In the genomic region with DNA sequence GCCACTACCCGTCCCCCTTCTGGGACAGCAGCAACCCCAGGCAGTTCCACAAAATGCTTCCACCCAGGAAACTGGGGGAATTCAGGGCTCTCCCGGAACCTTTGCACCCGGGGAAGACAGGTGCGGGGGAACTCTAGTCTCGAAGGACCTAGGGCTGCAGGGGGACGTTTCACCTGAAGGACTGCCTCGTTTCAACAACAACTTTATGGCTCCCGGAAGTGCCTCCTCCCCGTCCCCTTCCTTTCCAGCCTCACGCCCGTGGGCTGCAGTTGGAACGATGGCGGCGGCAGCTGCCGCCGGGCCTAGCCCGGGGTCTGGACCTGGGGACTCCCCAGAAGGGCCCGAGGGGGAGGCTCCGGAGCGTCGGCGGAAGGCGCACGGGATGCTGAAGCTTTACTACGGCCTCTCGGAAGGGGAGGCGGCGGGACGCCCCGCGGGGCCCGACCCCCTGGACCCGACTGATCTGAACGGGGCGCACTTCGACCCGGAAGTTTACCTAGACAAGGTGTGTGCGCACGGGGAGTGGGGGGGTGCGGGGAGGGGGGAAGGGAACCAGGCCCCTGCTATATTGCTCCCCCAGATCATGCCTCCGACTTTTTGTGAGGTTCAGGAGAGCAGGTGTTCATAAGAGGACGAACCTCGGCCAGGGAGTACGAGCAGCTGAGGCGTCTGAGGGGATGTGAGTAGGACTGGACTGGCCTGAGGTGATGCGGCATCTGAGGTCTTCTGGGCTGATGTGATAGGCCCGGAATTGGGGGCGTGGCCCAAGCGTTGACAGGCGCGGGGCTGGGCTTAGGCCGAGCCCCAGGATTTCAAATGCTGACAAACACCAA, we compare ENCODE assay signal across 8 cellular contexts. TPM values are rescaled to one million over a fixed set of nuclear protein-coding genes. Genes with fewer than 3 reads are reported as not detected.
DNase-seq lines count a peak whose midpoint lies in the region; ATAC-seq, FAIRE-seq and TF ChIP-seq lines count a peak whose summit lies in the region.

A gene (plus strand): TSS at position 241 of the 833 bp plus-strand sequence. CDS start 37 bp downstream, at position 278.

- H3K4me3 ChIP-seq in BJ (ENCODE audit: low read depth, low read length) = peak within 1 kb of the TSS; percentile 63
- H3K4me3 ChIP-seq in HepG2 (replicated peaks in 1 of 3; ENCODE audit: insufficient read depth in 1 of 3, low read depth in 2 of 3, low read length in 3 of 3) = peak within 1 kb of the TSS; percentile 78 to 85 (median 83)

- peaks cover 5% of the 10 kb centered on the region for H3K79me2 ChIP-seq in HepG2 (ENCODE audit: insufficient read depth, low read length)

- in situ Hi-C loops in HepG2 (cut with HindIII; ENCODE audit: extremely low pct_ligation_motif_present, low pct_unique_long_range_greater_than_20kb) = no loop called here

- peaks cover 50% of the 10 kb centered on the region for H3K4me1 ChIP-seq in HepG2 (ENCODE audit: insufficient read depth, low read length)

- peak; percentile 71 for ATAC-seq in GM19328 (IDR thresholded peaks at IDR 0.05; ENCODE audit: unreplicated experiment)
- peak; percentile 50 for ATAC-seq in HG03469 (IDR thresholded peaks at IDR 0.05; ENCODE audit: unreplicated experiment)
- ATAC-seq in HepG2 = peak; percentile 98

- H3K9ac ChIP-seq in HepG2 (ENCODE audit: insufficient read depth, low read depth, low read length) = peak within 1 kb of the TSS; percentile 83

- FAIRE-seq in HepG2 (lab: Jason Lieb, UNC) = peak; percentile 55

- no peaks in the 10 kb centered on the region; the same call in none of the 2 replicates for H3K36me3 ChIP-seq in BJ (ENCODE audit: control insufficient read depth, insufficient read depth, low read length)
- peaks cover 0 to 4% of the 10 kb centered on the region in 2 experiments; a peak in 1 of 5 replicates for H3K36me3 ChIP-seq in HepG2 (replicated peaks in 1 of 2; ENCODE audit: control insufficient read depth in 1 of 2, insufficient read depth in 2 of 2, low read length in 2 of 2)

- no peaks in the 10 kb centered on the region for H4K20me1 ChIP-seq in HepG2 (ENCODE audit: insufficient read depth, low read length)

- TF ChIP-seq EP300 in HepG2 (IDR thresholded peaks at IDR 0.05; ENCODE audit: low read depth in 2 of 2, low read length in 2 of 2) (peak; percentile 61 to 68; a peak in 2 of 4 replicates), HepG2 (CRISPR knock-in tag; IDR thresholded peaks at IDR 0.05; ENCODE audit: borderline replicate concordance) (no peak)

- peak; percentile 48; the same call in 1 of the 2 replicates for TF ChIP-seq RAD21 in HepG2 (CRISPR knock-in tag; IDR thresholded peaks at IDR 0.05)

- intact Hi-C loops in HepG2 (cut with micrococcal nuclease; ENCODE audit: unreplicated experiment) = loop anchor here (2.0 kb wide), 1 partner anchor 15 kb away; a partner anchor contains a TSS

- TF ChIP-seq CTCF in BJ (IDR thresholded peaks at IDR 0.05; ENCODE audit: insufficient read depth, low read depth, low read length) = no peak
- TF ChIP-seq CTCF in HepG2 (CRISPR knock-in tag; IDR thresholded peaks at IDR 0.05) = peak; percentile 28; the same call in 1 of the 2 replicates

- POLR2A ChIA-PET in BJ (lab: Charles Lee) = no interaction called here
- POLR2A ChIA-PET in HepG2 (lab: Yijun Ruan, JAX) = interaction anchor here (0.6 to 8.1 kb wide), 25 partner anchors 16 to 380 kb away, joined by 3 to 86 read pairs (median 4); a partner anchor contains a TSS

- DNase-seq in BJ (ENCODE audit: low read depth) = no peak
- peak; percentile 93 for DNase-seq in NCI-H748 (lab: John Stamatoyannopoulos, UW; ENCODE audit: unreplicated experiment)
- DNase-seq in activated CD4-positive, alpha-beta T cell treated with anti-CD3 and anti-CD28 coated beads, Interleukin-2, amount 50 U/mL, for 4 hours = peak; percentile 79 to 82
- DNase-seq in dermis microvascular lymphatic vessel endothelial cell (ENCODE audit: low read depth in 2 of 2) = peak; percentile 91
- peak; percentile 87 for DNase-seq in HepG2 (ENCODE audit: low spot score)
- peak; percentile 77 to 78 for DNase-seq in stimulated activated CD4-positive, alpha-beta T cell treated with anti-CD3 and anti-CD28 coated beads, Interleukin-2, amount 100 ng/mL, for 48 hours

- no peak within 1 kb of the TSS for H2AFZ ChIP-seq in HepG2 (ENCODE audit: low read length)

- WGBS in HepG2 (ENCODE audit: low lambda C conversion rate) = 3% methylated on average over 7 of the region's 52 CpGs

- peak; percentile 83 to 88 for TF ChIP-seq POLR2A in HepG2 (IDR thresholded peaks at IDR 0.05; ENCODE audit: insufficient read depth in 1 of 2, low read depth in 2 of 2, low read length in 2 of 2)

- H3K27ac ChIP-seq in HepG2 (ENCODE audit: extremely low read length, insufficient read depth, low read length) = peak within 1 kb of the TSS; percentile 93

- no peaks in the 10 kb centered on the region for H3K27me3 ChIP-seq in BJ (ENCODE audit: control insufficient read depth, insufficient read depth, low read length)
- no peaks in the 10 kb centered on the region; a peak in 1 of 5 replicates for H3K27me3 ChIP-seq in HepG2 (ENCODE audit: control insufficient read depth in 1 of 2, insufficient read depth in 2 of 2, low read length in 2 of 2)

- BruUV-seq in HepG2 (replicated peaks; lab: Mats Ljungman, UMichigan) = TSS peak; percentile 92

- no peaks in the 10 kb centered on the region for H3K9me3 ChIP-seq in HepG2 (ENCODE audit: low read length)

- CTCF ChIA-PET in BJ (lab: Yijun Ruan, JAX) (interaction anchor here (11.9 kb wide), 1 partner anchor 14 kb away, joined by 152 read pairs; a partner anchor contains a TSS), HepG2 (lab: Yijun Ruan, JAX; ENCODE audit: low intra/inter-chr PET ratio, low total read pairs) (no interaction called here)

- H3K4me2 ChIP-seq in HepG2 (ENCODE audit: low read depth, low read length) = peak within 1 kb of the TSS; percentile 98

TF ChIP-seq in HepG2, 621 proteins besides CTCF, POLR2A, EP300 and RAD21 (continues in another document):
- TF ChIP-seq, protein P1, sequence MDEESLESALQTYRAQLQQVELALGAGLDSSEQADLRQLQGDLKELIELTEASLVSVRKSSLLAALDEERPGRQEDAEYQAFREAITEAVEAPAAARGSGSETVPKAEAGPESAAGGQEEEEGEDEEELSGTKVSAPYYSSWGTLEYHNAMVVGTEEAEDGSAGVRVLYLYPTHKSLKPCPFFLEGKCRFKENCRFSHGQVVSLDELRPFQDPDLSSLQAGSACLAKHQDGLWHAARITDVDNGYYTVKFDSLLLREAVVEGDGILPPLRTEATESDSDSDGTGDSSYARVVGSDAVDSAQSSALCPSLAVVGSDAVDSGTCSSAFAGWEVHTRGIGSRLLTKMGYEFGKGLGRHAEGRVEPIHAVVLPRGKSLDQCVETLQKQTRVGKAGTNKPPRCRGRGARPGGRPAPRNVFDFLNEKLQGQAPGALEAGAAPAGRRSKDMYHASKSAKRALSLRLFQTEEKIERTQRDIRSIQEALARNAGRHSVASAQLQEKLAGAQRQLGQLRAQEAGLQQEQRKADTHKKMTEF (CRISPR knock-in tag; IDR thresholded peaks at IDR 0.05) = peak; percentile 92
- TF ChIP-seq ZNF224 (CRISPR knock-in tag; IDR thresholded peaks at IDR 0.05) (peak; percentile 67; the same call in 1 of the 2 replicates), SOX5 (CRISPR knock-in tag; IDR thresholded peaks at IDR 0.05; ENCODE audit: borderline replicate concordance) (peak; percentile 64)
- TF ChIP-seq, protein P2, sequence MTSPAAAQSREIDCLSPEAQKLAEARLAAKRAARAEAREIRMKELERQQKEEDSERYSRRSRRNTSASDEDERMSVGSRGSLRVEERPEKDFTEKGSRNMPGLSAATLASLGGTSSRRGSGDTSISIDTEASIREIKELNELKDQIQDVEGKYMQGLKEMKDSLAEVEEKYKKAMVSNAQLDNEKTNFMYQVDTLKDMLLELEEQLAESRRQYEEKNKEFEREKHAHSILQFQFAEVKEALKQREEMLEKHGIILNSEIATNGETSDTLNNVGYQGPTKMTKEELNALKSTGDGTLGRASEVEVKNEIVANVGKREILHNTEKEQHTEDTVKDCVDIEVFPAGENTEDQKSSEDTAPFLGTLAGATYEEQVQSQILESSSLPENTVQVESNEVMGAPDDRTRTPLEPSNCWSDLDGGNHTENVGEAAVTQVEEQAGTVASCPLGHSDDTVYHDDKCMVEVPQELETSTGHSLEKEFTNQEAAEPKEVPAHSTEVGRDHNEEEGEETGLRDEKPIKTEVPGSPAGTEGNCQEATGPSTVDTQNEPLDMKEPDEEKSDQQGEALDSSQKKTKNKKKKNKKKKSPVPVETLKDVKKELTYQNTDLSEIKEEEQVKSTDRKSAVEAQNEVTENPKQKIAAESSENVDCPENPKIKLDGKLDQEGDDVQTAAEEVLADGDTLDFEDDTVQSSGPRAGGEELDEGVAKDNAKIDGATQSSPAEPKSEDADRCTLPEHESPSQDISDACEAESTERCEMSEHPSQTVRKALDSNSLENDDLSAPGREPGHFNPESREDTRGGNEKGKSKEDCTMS (CRISPR knock-in tag; conservative IDR thresholded peaks at IDR 0.05) = no peak; the same call in 1 of the 2 replicates

RNA-seq across cellular contexts. Expression of the gene that starts here (rescaled TPM):
- polyA plus RNA-seq in BJ (2011; rRNA removed) (61.8 and 86.2 TPM in 2 replicates), HepG2 (2011; rRNA removed) (90.6 and 104 TPM in 2 replicates)
- 125 and 171 TPM in 2 replicates for polyA minus RNA-seq in BJ (2011; rRNA and poly(A)+ RNA removed)
- total RNA-seq in dermis microvascular lymphatic vessel endothelial cell (186 and 271 TPM in 2 replicates), HepG2 (2016; rRNA removed; fragmentation: Illumina TruSeq; extraction: Trizol) (57.4 and 76.3 TPM in 2 replicates)
- 19.9 and 21.8 TPM in 2 replicates for total RNA-seq in HepG2 (2016; cell fraction: cytosol; rRNA removed; fragmentation: Illumina TruSeq; extraction: Trizol; ENCODE audit: low read depth)
- 57.9 and 73.3 TPM in 2 replicates for total RNA-seq in HepG2 (2016; cell fraction: insoluble cytoplasmic fraction; rRNA removed; fragmentation: Illumina TruSeq; extraction: Trizol)
- total RNA-seq in HepG2 (2016; cell fraction: membrane; rRNA removed; fragmentation: Illumina TruSeq; extraction: Trizol) = 41.6 and 45.8 TPM in 2 replicates
- 39.3 and 42.6 TPM in 2 replicates for total RNA-seq in HepG2 (2016; cell fraction: nucleus; rRNA removed; fragmentation: Illumina TruSeq; extraction: Trizol)
- polyA plus RNA-seq in HepG2 (2011; cell fraction: cytosol; rRNA removed) = 71.6 and 122 TPM in 2 replicates
- polyA plus RNA-seq in HepG2 (2011; cell fraction: nucleus; rRNA removed) = 109 and 133 TPM in 2 replicates
- polyA plus RNA-seq in HepG2 (2012) = 63.3 and 65.8 TPM in 2 replicates
- 10.5 and 13.0 TPM in 2 replicates for polyA plus RNA-seq in HepG2 (2016; cell fraction: cytosol; fragmentation: Illumina TruSeq; extraction: Trizol; ENCODE audit: low read depth)
- 57.3 and 57.6 TPM in 2 replicates for polyA plus RNA-seq in HepG2 (2016; cell fraction: insoluble cytoplasmic fraction; fragmentation: Illumina TruSeq; extraction: Trizol; ENCODE audit: low read depth)
- polyA plus RNA-seq in HepG2 (2016; cell fraction: membrane; fragmentation: Illumina TruSeq; extraction: Trizol; ENCODE audit: low read depth) = 31.4 and 34.7 TPM in 2 replicates
- polyA plus RNA-seq in HepG2 (2016; cell fraction: nucleus; fragmentation: Illumina TruSeq; extraction: Trizol; ENCODE audit: insufficient read depth, low read depth) = 69.3 and 82.4 TPM in 2 replicates
- polyA minus RNA-seq in HepG2 (2011; rRNA and poly(A)+ RNA removed; ENCODE audit: low replicate concordance) = 231 and 328 TPM in 2 replicates
- 114 and 132 TPM in 2 replicates for polyA minus RNA-seq in HepG2 (2011; cell fraction: cytosol; rRNA and poly(A)+ RNA removed)
- polyA minus RNA-seq in HepG2 (2011; cell fraction: nucleus; rRNA and poly(A)+ RNA removed) = 53.6 and 55.8 TPM in 2 replicates
